ENCODE assay signal across 8 cellular contexts in genomic region chr4:140149851-140150635, GRCh38. TPM values are rescaled to one million over a fixed set of nuclear protein-coding genes. Genes with fewer than 3 reads are reported as not detected.
DNase-seq lines count a peak whose midpoint lies in the region; ATAC-seq, FAIRE-seq and TF ChIP-seq lines count a peak whose summit lies in the region.

No MANE protein-coding gene starts in this region.

- no TSS peak for BruUV-seq in HepG2 (replicated peaks; lab: Mats Ljungman, UMichigan)

- H3K4me2 ChIP-seq in A549 (peak overlapping the region; percentile 89), HepG2 (ENCODE audit: low read depth, low read length) (peak overlapping the region; percentile 84)

- TF ChIP-seq CTCF in A549 (IDR thresholded peaks at IDR 0.05), result no peak
- TF ChIP-seq CTCF in dorsolateral prefrontal cortex (IDR thresholded peaks at IDR 0.05 in 54 of 56, conservative IDR thresholded peaks at IDR 0.05 in 2 of 56; ENCODE audit: low read depth in 1 of 56, partially characterized antibody in 56 of 56), result peak in 3 of 56 donors; percentile 5 to 28 (median 11)
- no peak for TF ChIP-seq CTCF in HepG2 (CRISPR knock-in tag; IDR thresholded peaks at IDR 0.05)

- H2AFZ ChIP-seq in HepG2 (ENCODE audit: low read length), result no peak overlapping the region

- CTCF ChIA-PET in A549 (lab: Yijun Ruan, JAX), result interaction anchor here (1.0 to 1.3 kb wide), 4 partner anchors 10 to 102 kb away, joined by 3 to 4 read pairs (median 4); no protein-coding TSS in a partner anchor
- CTCF ChIA-PET in HepG2 (lab: Yijun Ruan, JAX; ENCODE audit: low intra/inter-chr PET ratio, low total read pairs), result no interaction called here

- in situ Hi-C loops in HepG2 (cut with HindIII; ENCODE audit: extremely low pct_ligation_motif_present, low pct_unique_long_range_greater_than_20kb), result loop anchor here (5.0 kb wide), 2 partner anchors 102 to 138 kb away; no protein-coding TSS in a partner anchor

- H3K9ac ChIP-seq in HepG2 (ENCODE audit: insufficient read depth, low read depth, low read length), result no peak overlapping the region

- POLR2A ChIA-PET in A549 (lab: Yijun Ruan, JAX), result interaction anchor here (0.6 to 2.7 kb wide), 15 partner anchors 17 to 497 kb away, joined by 3 to 29 read pairs (median 5); no protein-coding TSS in a partner anchor
- POLR2A ChIA-PET in HepG2 (lab: Yijun Ruan, JAX), result no interaction called here

- FAIRE-seq in A549 (lab: Jason Lieb, UNC), result no peak
- FAIRE-seq in GM19239 (lab: Jason Lieb, UNC), result peak; percentile 66
- no peak for FAIRE-seq in HepG2 (lab: Jason Lieb, UNC)

- WGBS in A549 (ENCODE audit: missing lambda C conversion rate), result 5% methylated on average over 16 of the region's 20 CpGs
- WGBS in HepG2 (ENCODE audit: low lambda C conversion rate), result 10% methylated on average over 15 of the region's 20 CpGs

- H3K27me3 ChIP-seq in dorsolateral prefrontal cortex (peaks cover 0 to 5% (median 0%) of the 10 kb centered on the region in 45 donors), HepG2 (ENCODE audit: control insufficient read depth in 1 of 2, insufficient read depth in 2 of 2, low read length in 2 of 2) (peaks cover 3 to 48% of the 10 kb centered on the region in 2 experiments)

- no peaks in the 10 kb centered on the region for H4K20me1 ChIP-seq in HepG2 (ENCODE audit: insufficient read depth, low read length)

- TF ChIP-seq RAD21 in A549 (conservative IDR thresholded peaks at IDR 0.05 in 1 of 2, IDR thresholded peaks at IDR 0.05 in 1 of 2), result no peak
- no peak for TF ChIP-seq RAD21 in HepG2 (CRISPR knock-in tag; IDR thresholded peaks at IDR 0.05)

- intact Hi-C loops in dorsolateral prefrontal cortex (cut with DNase I) (loop anchor here (5.0 to 10.0 kb wide), 7 partner anchors 53 to 493 kb away; no protein-coding TSS in a partner anchor), HepG2 (cut with micrococcal nuclease; ENCODE audit: unreplicated experiment) (loop anchor here (5.0 kb wide), 1 partner anchor 483 kb away; the partner anchor contains the start of gene MGST2)

- H3K4me1 ChIP-seq in A549 (peaks cover 43% of the 10 kb centered on the region), HepG2 (ENCODE audit: insufficient read depth, low read length) (peaks cover 42% of the 10 kb centered on the region)

- peak; percentile 39 to 66 for DNase-seq in A549 (ENCODE audit: low read depth in 1 of 2, low spot score in 1 of 2)
- no peak for DNase-seq in GM19239 (ENCODE audit: insufficient read length, low spot score)
- peak; percentile 41 for DNase-seq in NCI-H2171 (lab: John Stamatoyannopoulos, UW)
- peak; percentile 67 for DNase-seq in activated CD4-positive, alpha-beta T cell treated with anti-CD3 and anti-CD28 coated beads, Interleukin-2, amount 50 U/mL, for 1 hour
- DNase-seq in dorsolateral prefrontal cortex, result peak; percentile 29 to 84 (median 53)
- DNase-seq in HepG2 (ENCODE audit: low spot score), result no peak
- DNase-seq in stimulated activated CD4-positive, alpha-beta T cell treated with anti-CD3 and anti-CD28 coated beads, Interleukin-4, amount 100 ng/mL, for 24 hours, result peak; percentile 61

- peak overlapping the region; percentile 99 for H3K27ac ChIP-seq in A549
- peak overlapping the region in 57 of 59 donors; percentile 35 to 97 (median 92) for H3K27ac ChIP-seq in dorsolateral prefrontal cortex
- H3K27ac ChIP-seq in HepG2 (ENCODE audit: extremely low read length, insufficient read depth, low read length), result no peak overlapping the region

- H3K9me3 ChIP-seq in A549 (no peaks in the 10 kb centered on the region), HepG2 (ENCODE audit: low read length) (no peaks in the 10 kb centered on the region)

- no peak for TF ChIP-seq POLR2A in A549 (IDR thresholded peaks at IDR 0.05; ENCODE audit: low read length)
- no peak for TF ChIP-seq POLR2A in HepG2 (IDR thresholded peaks at IDR 0.05; ENCODE audit: insufficient read depth in 1 of 2, low read depth in 2 of 2, low read length in 2 of 2)

- peak in 1 of 2 experiments; percentile 10; a peak in 3 of 6 replicates for ATAC-seq in A549
- ATAC-seq in HepG2, result no peak
- ATAC-seq in HG02840 (IDR thresholded peaks at IDR 0.05; ENCODE audit: low FRiP score, unreplicated experiment), result no peak

- no peaks in the 10 kb centered on the region for H3K36me3 ChIP-seq in HepG2 (replicated peaks in 1 of 2; ENCODE audit: control insufficient read depth in 1 of 2, insufficient read depth in 2 of 2, low read length in 2 of 2)

- TF ChIP-seq EP300 in A549 (IDR thresholded peaks at IDR 0.05) (no peak), HepG2 (IDR thresholded peaks at IDR 0.05; ENCODE audit: low read depth in 2 of 2, low read length in 2 of 2) (no peak), HepG2 (CRISPR knock-in tag; IDR thresholded peaks at IDR 0.05; ENCODE audit: borderline replicate concordance) (no peak)

- no peaks in the 10 kb centered on the region for H3K79me2 ChIP-seq in HepG2 (ENCODE audit: insufficient read depth, low read length)

- H3K4me3 ChIP-seq in A549 (peak overlapping the region; percentile 80), dorsolateral prefrontal cortex (peak overlapping the region; percentile 52 to 92 (median 79)), HepG2 (replicated peaks in 1 of 3; ENCODE audit: insufficient read depth in 1 of 3, low read depth in 2 of 3, low read length in 3 of 3) (peak overlapping the region; percentile 58 to 75 (median 61); a peak in 3 of 6 replicates)

TF ChIP-seq in A549, 52 proteins besides CTCF, POLR2A, EP300 and RAD21 (continues in another document):
- no peak for TF ChIP-seq SREBF2 (IDR thresholded peaks at IDR 0.05)
- TF ChIP-seq ZFP36 (IDR thresholded peaks at IDR 0.05; ENCODE audit: borderline replicate concordance, partially characterized antibody), result no peak
- no peak for TF ChIP-seq SMC3 (IDR thresholded peaks at IDR 0.05)
- no peak for TF ChIP-seq CHD2 (IDR thresholded peaks at IDR 0.05; ENCODE audit: low read length, partially characterized antibody)
- TF ChIP-seq MAX (IDR thresholded peaks at IDR 0.05), result peak; percentile 17; the same call in 1 of the 2 replicates

TF ChIP-seq in HepG2, 621 proteins besides CTCF, POLR2A, EP300 and RAD21 (continues in another document):
- TF ChIP-seq ZSCAN9 (CRISPR knock-in tag; IDR thresholded peaks at IDR 0.05; ENCODE audit: borderline replicate concordance) (no peak), ZBTB33 (CRISPR knock-in tag; IDR thresholded peaks at IDR 0.05) (no peak)

RNA-seq across cellular contexts. Expression of gene MAML3, which starts 3.9 kb away (rescaled TPM):
- polyA plus RNA-seq in A549 (2011; rRNA removed), result 18.1 and 22.2 TPM in 2 replicates
- 8.0 and 11.1 TPM in 2 replicates for polyA plus RNA-seq in A549 (2012; cell fraction: cytosol; rRNA removed)
- polyA plus RNA-seq in A549 (2012; cell fraction: nucleus; rRNA removed), result 9.0 and 9.3 TPM in 2 replicates
- polyA plus RNA-seq in A549 (2017; fragmentation: RNase III; extraction: RNeasy Plus Mini Kit Qiagen cat#74134 plus additional on column Dnase treatment), result 7.3 to 9.1 TPM (median 9.0 TPM) in 3 replicates
- 38.5 and 44.5 TPM in 2 replicates for polyA minus RNA-seq in A549 (2011; rRNA and poly(A)+ RNA removed)
- total RNA-seq in dorsolateral prefrontal cortex, result 1 to 10 TPM; 2.5 to 9.3 (median 4.8) TPM
- 0.13 TPM in 1 of 2 replicates, not detected in the other for total RNA-seq in HepG2 (2016; rRNA removed; fragmentation: Illumina TruSeq; extraction: Trizol)
- total RNA-seq in HepG2 (2016; cell fraction: cytosol; rRNA removed; fragmentation: Illumina TruSeq; extraction: Trizol; ENCODE audit: low read depth), result under 0.01 TPM in 1 of 2 replicates, not detected in the other
- total RNA-seq in HepG2 (2016; cell fraction: insoluble cytoplasmic fraction; rRNA removed; fragmentation: Illumina TruSeq; extraction: Trizol), result 0.09 TPM in 1 of 2 replicates, not detected in the other
- not detected in 2 replicates for total RNA-seq in HepG2 (2016; cell fraction: membrane; rRNA removed; fragmentation: Illumina TruSeq; extraction: Trizol)
- total RNA-seq in HepG2 (2016; cell fraction: nucleus; rRNA removed; fragmentation: Illumina TruSeq; extraction: Trizol), result not detected in 2 replicates
- polyA plus RNA-seq in HepG2 (2011; rRNA removed), result 0.04 and 0.05 TPM in 2 replicates
- polyA plus RNA-seq in HepG2 (2011; cell fraction: cytosol; rRNA removed), result 0.07 and 0.08 TPM in 2 replicates
- 0.07 and 0.08 TPM in 2 replicates for polyA plus RNA-seq in HepG2 (2011; cell fraction: nucleus; rRNA removed)
- polyA plus RNA-seq in HepG2 (2012), result 0.25 and 0.36 TPM in 2 replicates
- not detected in 2 replicates for polyA plus RNA-seq in HepG2 (2016; cell fraction: cytosol; fragmentation: Illumina TruSeq; extraction: Trizol; ENCODE audit: low read depth)
- polyA plus RNA-seq in HepG2 (2016; cell fraction: insoluble cytoplasmic fraction; fragmentation: Illumina TruSeq; extraction: Trizol; ENCODE audit: low read depth), result 0.04 TPM in 1 of 2 replicates, not detected in the other
- polyA plus RNA-seq in HepG2 (2016; cell fraction: membrane; fragmentation: Illumina TruSeq; extraction: Trizol; ENCODE audit: low read depth), result not detected in 2 replicates
- polyA plus RNA-seq in HepG2 (2016; cell fraction: nucleus; fragmentation: Illumina TruSeq; extraction: Trizol; ENCODE audit: insufficient read depth, low read depth), result not detected in 2 replicates
- polyA minus RNA-seq in HepG2 (2011; rRNA and poly(A)+ RNA removed; ENCODE audit: low replicate concordance), result 0.04 and 2.7 TPM in 2 replicates
- polyA minus RNA-seq in HepG2 (2011; cell fraction: cytosol; rRNA and poly(A)+ RNA removed), result 0.30 TPM in 1 of 2 replicates, not detected in the other
- 0.50 and 0.52 TPM in 2 replicates for polyA minus RNA-seq in HepG2 (2011; cell fraction: nucleus; rRNA and poly(A)+ RNA removed)

Comparison
In these comparisons a context has a peak if more than half of its experiments do, and no peak if none do; other contexts are left out.
1. DNase-seq: peak in A549 (2 of 2), NCI-H2171 (single experiment), activated CD4-positive, alpha-beta T cell treated with anti-CD3 and anti-CD28 coated beads, Interleukin-2, amount 50 U/mL, for 1 hour (single experiment), dorsolateral prefrontal cortex (10 of 10) and stimulated activated CD4-positive, alpha-beta T cell treated with anti-CD3 and anti-CD28 coated beads, Interleukin-4, amount 100 ng/mL, for 24 hours (single experiment); none in GM19239 (single experiment) and HepG2 (single experiment).
2. Of the 38 proteins assayed by ChIP-seq in both HepG2 and A549: peak only in HepG2: none; only in A549: MAX; in both: none; in neither: 37.
3. Peak in every context shown above with its lines, with median percentiles within 50 percentile points of each other: H3K4me3 ChIP-seq.